ENCODE assay signal across 25 cellular contexts in the genomic region with DNA sequence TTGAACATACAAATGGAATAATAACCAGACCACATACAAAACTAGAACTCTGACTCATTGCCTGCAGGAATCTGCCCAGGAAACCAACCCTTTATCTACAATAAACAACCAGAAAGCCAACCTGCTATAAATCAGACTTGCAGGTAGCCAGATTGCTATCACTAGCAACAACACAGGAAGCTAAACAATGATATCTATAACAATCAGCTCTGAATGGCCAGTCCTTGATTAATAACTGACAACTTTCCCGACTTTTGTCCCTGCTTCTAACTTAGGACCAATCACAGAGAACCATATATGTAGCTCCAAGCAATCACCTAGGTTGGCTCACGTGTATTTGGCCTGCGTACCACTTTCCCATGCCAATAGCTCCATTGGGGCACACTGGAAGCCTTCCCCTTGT.
DNase-seq lines count a peak whose midpoint lies in the region; ATAC-seq, FAIRE-seq and TF ChIP-seq lines count a peak whose summit lies in the region.
"Had no signal": no experiment of that assay in that cellular context is flagged by ENCODE, and none has a peak within 500 bp of the region (broad histone marks: within the 10 kb centered on the region; RNA-seq: fewer than 3 reads in every experiment).

No MANE protein-coding gene starts in this region.

- peaks cover 43% of the 10 kb centered on the region for H3K4me1 ChIP-seq in endothelial cell of umbilical vein (ENCODE audit: control insufficient read depth, extremely low read depth, insufficient read depth, low read length)
- H3K4me1 ChIP-seq: BLaER1, heart right ventricle, sigmoid colon had no signal

- ATAC-seq in HG03439 (IDR thresholded peaks at IDR 0.05; ENCODE audit: unreplicated experiment): no peak
- ATAC-seq: heart right ventricle, left ventricle myocardium superior, mucosa of descending colon had no signal

- intact Hi-C loops in endothelial cell of umbilical vein (cut with micrococcal nuclease): loop anchor here (1.0 to 2.0 kb wide), 2 partner anchors 30 to 286 kb away; no protein-coding TSS in a partner anchor
- intact Hi-C loops in cardiac septum (cut with DNase I): no loop called here

- no peak overlapping the region for H2AFZ ChIP-seq in endothelial cell of umbilical vein (ENCODE audit: low read depth, low read length)

- H3K9ac ChIP-seq in endothelial cell of umbilical vein (replicated peaks; ENCODE audit: extremely low read depth, insufficient read depth, low read length): peak overlapping the region; percentile 16
- H3K9ac ChIP-seq: BLaER1 had no signal

- H3K9me1 ChIP-seq in endothelial cell of umbilical vein (replicated peaks; ENCODE audit: control insufficient read depth, extremely low read depth, insufficient read depth, low read length): no peaks in the 10 kb centered on the region

- no peaks in the 10 kb centered on the region for H3K9me3 ChIP-seq in endothelial cell of umbilical vein (replicated peaks; ENCODE audit: control insufficient read depth, insufficient read depth, low read length)
- H3K9me3 ChIP-seq: BLaER1, mucosa of descending colon, sigmoid colon had no signal

- peak overlapping the region; percentile 64 for H3K4me2 ChIP-seq in endothelial cell of umbilical vein (ENCODE audit: insufficient read depth, low read length)
- H3K4me2 ChIP-seq: BLaER1 had no signal

- no peaks in the 10 kb centered on the region for H3K79me2 ChIP-seq in endothelial cell of umbilical vein (ENCODE audit: control insufficient read depth, insufficient read depth, low read length)

- dilution Hi-C loops in endothelial cell of umbilical vein (cut with MboI; ENCODE audit: extremely low pct_ligation_motif_present, low sequenced_read_pairs): no loop called here

- no peak overlapping the region for H3K4me3 ChIP-seq in endothelial cell of umbilical vein (replicated peaks in 1 of 3; ENCODE audit: insufficient read depth in 1 of 3, low read depth in 1 of 3, low read length in 3 of 3)
- H3K4me3 ChIP-seq: BLaER1, heart right ventricle, mucosa of descending colon, sigmoid colon had no signal

- no peaks in the 10 kb centered on the region for H4K20me1 ChIP-seq in endothelial cell of umbilical vein (replicated peaks; ENCODE audit: control insufficient read depth, extremely low read depth, insufficient read depth, low read length)
- H4K20me1 ChIP-seq: BLaER1 had no signal

- H3K36me3 ChIP-seq in endothelial cell of umbilical vein (ENCODE audit: control insufficient read depth in 2 of 2, extremely low read depth in 1 of 2, insufficient read depth in 2 of 2, low read length in 2 of 2): no peaks in the 10 kb centered on the region
- H3K36me3 ChIP-seq: BLaER1, heart right ventricle, sigmoid colon had no signal

- peak; percentile 90 for FAIRE-seq in endothelial cell of umbilical vein (lab: Jason Lieb, UNC)
- FAIRE-seq: endometrium, G401.6 had no signal

- POLR2A ChIA-PET in endothelial cell of umbilical vein (lab: Charles Lee): no interaction called here

- TF ChIP-seq CTCF in endothelial cell of umbilical vein (IDR thresholded peaks at IDR 0.05; ENCODE audit: extremely low read depth in 1 of 2, insufficient read depth in 1 of 2, low read depth in 1 of 2, low read length in 2 of 2): no peak

- peak; percentile 53 for DNase-seq in NCI-H510A treated with DMSO at 0.1 percent for 48 hours (lab: John Stamatoyannopoulos, UW)
- DNase-seq in NCI-H510A (lab: John Stamatoyannopoulos, UW): no peak
- peak; percentile 23 for DNase-seq in NCI-H774 (lab: John Stamatoyannopoulos, UW)
- peak; percentile 89 for DNase-seq in endothelial cell of umbilical vein (ENCODE audit: low read depth, low spot score)
- DNase-seq in renal cortical epithelial cell (ENCODE audit: low read depth): peak; percentile 58
- DNase-seq in NCI-H1048 (lab: John Stamatoyannopoulos, UW): no peak
- DNase-seq in cardiac septum (ENCODE audit: low spot score): no peak
- DNase-seq: activated CD4-positive, alpha-beta T cell treated with anti-CD3 and anti-CD28 coated beads, Interleukin-2, amount 50 U/mL, for 48 hours; activated CD4-positive, CD25-positive, alpha-beta regulatory T cell; activated effector memory CD4-positive, alpha-beta T cell treated with Interleukin-2 at 50 U/mL for 16 hours; activated naive CD8-positive, alpha-beta T cell treated with anti-CD3 and anti-CD28 coated beads, Interleukin-2, amount 10 ng/mL, durations not matched to agents 7 days and 5 days; cortex of kidney; HCEC 1CT; heart right ventricle; KG1; left ventricle myocardium superior; mucosa of descending colon; NCI-H524; nephron progenitor cell; sigmoid colon; T1000 had no signal

- TF ChIP-seq POLR2A in endothelial cell of umbilical vein (IDR thresholded peaks at IDR 0.05; ENCODE audit: low read depth, low read length): peak; percentile 92

- CTCF ChIA-PET in endothelial cell of umbilical vein (lab: Charles Lee): interaction anchor here (0.8 to 1.6 kb wide), 5 partner anchors 9 to 627 kb away, joined by 3 to 14 read pairs (median 5); no protein-coding TSS in a partner anchor

- no TSS peak for BruUV-seq in endothelial cell of umbilical vein (replicated peaks; lab: Mats Ljungman, UMichigan)

- peak overlapping the region; percentile 84 for H3K27ac ChIP-seq in endothelial cell of umbilical vein (ENCODE audit: insufficient read depth, low read depth, low read length)
- H3K27ac ChIP-seq: BLaER1, heart right ventricle, sigmoid colon had no signal

- H3K27me3 ChIP-seq in endothelial cell of umbilical vein (ENCODE audit: control insufficient read depth in 2 of 2, insufficient read depth in 2 of 2, low read length in 2 of 2): no peaks in the 10 kb centered on the region
- H3K27me3 ChIP-seq: BLaER1, heart right ventricle, sigmoid colon had no signal

TF ChIP-seq in endothelial cell of umbilical vein, 7 proteins besides CTCF, POLR2A, EP300 and RAD21:
- peak; percentile 13 for TF ChIP-seq MAX (IDR thresholded peaks at IDR 0.05; ENCODE audit: insufficient read depth, insufficient read length)
- TF ChIP-seq EZH2 (IDR thresholded peaks at IDR 0.05; ENCODE audit: borderline replicate concordance, low read depth, low read length, severe bottlenecking): no peak
- TF ChIP-seq GATA2 (IDR thresholded peaks at IDR 0.05; ENCODE audit: insufficient read depth, insufficient read length, low read depth, low read length): peak; percentile 99
- TF ChIP-seq FOS (IDR thresholded peaks at IDR 0.05; ENCODE audit: borderline replicate concordance, insufficient read depth, low read length): peak; percentile 54
- TF ChIP-seq MYC (IDR thresholded peaks at IDR 0.05; ENCODE audit: low read depth, low read length): no peak
- peak; percentile 75 for TF ChIP-seq JUN (IDR thresholded peaks at IDR 0.05; ENCODE audit: borderline replicate concordance, insufficient read depth, insufficient read length, low read depth)
- peak; percentile 93 for TF ChIP-seq POLR2AphosphoS5 (IDR thresholded peaks at IDR 0.05; ENCODE audit: insufficient read depth, low read depth, low read length)
TF ChIP-seq in endothelial cell of umbilical vein: peak in this region for 5.

Comparison
In these comparisons a context has a peak if more than half of its experiments do, and no peak if none do; other contexts are left out.
1. DNase-seq: peak in NCI-H510A treated with DMSO at 0.1 percent for 48 hours (single experiment), NCI-H774 (single experiment), endothelial cell of umbilical vein (single experiment) and renal cortical epithelial cell (single experiment); none in NCI-H510A (single experiment), NCI-H1048 (single experiment) and cardiac septum (single experiment).